Comparison of ENCODE assay signal across 1 cellular context in genomic region chr1:62841587-62842169, GRCh38.
TF ChIP-seq lines count a peak whose summit lies in the region.

No MANE protein-coding gene starts in this region.

TF ChIP-seq in K562, 482 proteins besides CTCF, POLR2A, EP300 and RAD21 (continued from another document):
- TF ChIP-seq ZNF518B (CRISPR knock-in tag; IDR thresholded peaks at IDR 0.05): no peak
TF ChIP-seq in K562: peak in this region for 3.
